ENCODE assay signal across 8 cellular contexts in the genomic region with DNA sequence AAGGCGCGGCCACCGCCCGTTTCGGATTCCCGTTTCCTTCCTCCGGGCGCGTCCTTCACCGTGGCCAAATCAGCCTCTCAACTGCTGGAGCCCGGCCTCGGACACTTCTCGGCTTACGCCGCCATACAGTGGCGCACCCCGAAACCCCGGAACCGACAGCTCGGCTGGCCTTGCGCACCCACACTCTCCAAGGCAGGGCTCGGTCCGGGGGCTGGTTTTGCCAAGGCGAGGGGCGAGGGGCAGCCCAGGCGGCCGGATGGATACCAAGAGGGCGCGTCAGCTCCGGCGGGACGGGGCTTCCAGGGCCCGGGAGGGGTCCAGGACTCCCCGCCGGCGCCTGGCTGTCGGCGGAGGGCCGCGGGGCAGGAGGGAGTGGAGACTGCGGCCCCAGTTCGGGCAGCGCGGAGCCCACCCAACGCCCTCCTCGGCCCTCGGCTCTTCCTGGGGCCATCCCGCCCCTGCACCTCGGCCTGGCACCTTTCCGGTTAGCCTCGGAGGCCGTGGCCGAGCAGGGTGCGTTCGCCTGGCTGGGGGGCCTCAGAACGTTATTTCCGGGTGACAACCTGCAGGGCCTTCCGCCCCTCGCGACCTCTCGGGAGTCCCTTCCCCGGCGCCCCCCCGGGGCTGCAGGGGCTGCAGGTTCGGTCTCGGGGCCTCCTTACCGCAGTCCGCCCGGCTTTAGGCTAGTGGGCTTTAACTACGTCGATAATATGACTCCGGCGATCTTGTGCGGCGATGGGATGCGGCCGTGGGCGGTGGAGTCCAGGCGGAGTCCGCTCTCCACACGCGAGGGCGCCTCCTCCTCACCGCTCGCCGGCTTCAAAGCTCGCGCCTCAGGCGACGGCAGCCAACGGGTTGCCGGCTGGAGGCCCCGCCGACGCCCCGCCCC. TPM values are rescaled to one million over a fixed set of nuclear protein-coding genes. Genes with fewer than 3 reads are reported as not detected.
DNase-seq lines count a peak whose midpoint lies in the region; ATAC-seq and TF ChIP-seq lines count a peak whose summit lies in the region.

No MANE protein-coding gene starts in this region.

- no peaks in the 10 kb centered on the region for H3K27me3 ChIP-seq in CD4-positive, CD25-positive, alpha-beta regulatory T cell (ENCODE audit: control insufficient read depth, insufficient read depth, low read length)

- peak overlapping the region; percentile 34 for H3K4me3 ChIP-seq in CD4-positive, CD25-positive, alpha-beta regulatory T cell (ENCODE audit: low read depth, low read length)

- no peaks in the 10 kb centered on the region for H3K9me3 ChIP-seq in CD4-positive, CD25-positive, alpha-beta regulatory T cell (ENCODE audit: control insufficient read depth in 2 of 2, low read length in 2 of 2)

- H3K27me3 Mint-ChIP-seq in CD4-positive, CD25-positive, alpha-beta regulatory T cell = no peaks in the 10 kb centered on the region
- H3K27me3 Mint-ChIP-seq in nephron (ENCODE audit: low read depth) = no peaks in the 10 kb centered on the region

- peaks cover 32 to 48% (median 38%) of the 10 kb centered on the region in 4 donors for H3K4me1 Mint-ChIP-seq in CD4-positive, CD25-positive, alpha-beta regulatory T cell
- H3K4me1 Mint-ChIP-seq in nephron = peaks cover 23% of the 10 kb centered on the region

- H3K27ac Mint-ChIP-seq in CD4-positive, CD25-positive, alpha-beta regulatory T cell = peak overlapping the region in 2 of 3 donors; percentile 38 to 89
- no peak overlapping the region for H3K27ac Mint-ChIP-seq in nephron

- H3K27ac ChIP-seq in CD4-positive, CD25-positive, alpha-beta regulatory T cell (ENCODE audit: insufficient read depth, low read length, poor library complexity, severe bottlenecking) = peak overlapping the region; percentile 79

- H3K4me1 ChIP-seq in CD4-positive, CD25-positive, alpha-beta regulatory T cell (ENCODE audit: control insufficient read depth, insufficient read depth, low read length, poor library complexity, severe bottlenecking) = peaks cover 36% of the 10 kb centered on the region

- peak; percentile 49 for TF ChIP-seq POLR2A in erythroblast (IDR thresholded peaks at IDR 0.05; ENCODE audit: low read length)

- peak in 1 of 2 donors; percentile 2 for ATAC-seq in CD4-positive, CD25-positive, alpha-beta regulatory T cell (ENCODE audit: low read depth in 2 of 2)
- ATAC-seq in GM19328 (IDR thresholded peaks at IDR 0.05; ENCODE audit: unreplicated experiment) (peak; percentile 11), HG03432 (IDR thresholded peaks at IDR 0.05; ENCODE audit: unreplicated experiment) (peak; percentile 16)

- H3K9me3 Mint-ChIP-seq in CD4-positive, CD25-positive, alpha-beta regulatory T cell = no peaks in the 10 kb centered on the region
- H3K9me3 Mint-ChIP-seq in nephron = peaks cover 3% of the 10 kb centered on the region

- peak overlapping the region; percentile 91 to 95 (median 94) for H3K4me3 Mint-ChIP-seq in CD4-positive, CD25-positive, alpha-beta regulatory T cell
- H3K4me3 Mint-ChIP-seq in nephron = peak overlapping the region; percentile 90 to 92 (median 91)

- peaks cover 9% of the 10 kb centered on the region for H3K36me3 Mint-ChIP-seq in CD4-positive, CD25-positive, alpha-beta regulatory T cell
- peaks cover 15% of the 10 kb centered on the region for H3K36me3 Mint-ChIP-seq in nephron (ENCODE audit: low read depth)

- no peak for TF ChIP-seq CTCF in nephron (IDR thresholded peaks at IDR 0.05; ENCODE audit: unreplicated experiment in 3 of 3)

- H3K36me3 ChIP-seq in CD4-positive, CD25-positive, alpha-beta regulatory T cell (ENCODE audit: control insufficient read depth, insufficient read depth, low read length) = peaks cover 10% of the 10 kb centered on the region

- DNase-seq in CD4-positive, CD25-positive, alpha-beta regulatory T cell = peak; percentile 3 to 20 (median 7)
- peak; percentile 28 for DNase-seq in activated CD4-positive, alpha-beta T cell treated with anti-CD3 and anti-CD28 coated beads for 48 hours
- DNase-seq in erythroblast (lab: John Stamatoyannopoulos, UW) (peak; percentile 49 to 65), NCI-H2107 (lab: John Stamatoyannopoulos, UW) (no peak), middle frontal gyrus (ENCODE audit: extremely low spot score, low spot score) (no peak)

RNA-seq across cellular contexts. Expression of a gene that starts 0.7 kb away (rescaled TPM):
- total RNA-seq in CD4-positive, CD25-positive, alpha-beta regulatory T cell = 32.5 TPM
- 1 to 10 TPM; 5.6 to 9.8 (median 7.4) TPM for polyA plus RNA-seq in CD4-positive, CD25-positive, alpha-beta regulatory T cell

RNA-seq across cellular contexts. Expression of a gene that starts 42.1 kb away (rescaled TPM):
- total RNA-seq in CD4-positive, CD25-positive, alpha-beta regulatory T cell = 213 TPM
- polyA plus RNA-seq in CD4-positive, CD25-positive, alpha-beta regulatory T cell = 100 to 1,000 TPM; 361 to 410 (median 381) TPM

Comparison
In these comparisons a context has a peak if more than half of its experiments do, and no peak if none do; other contexts are left out.
1. DNase-seq: peak in CD4-positive, CD25-positive, alpha-beta regulatory T cell (3 of 3), activated CD4-positive, alpha-beta T cell treated with anti-CD3 and anti-CD28 coated beads for 48 hours (single experiment) and erythroblast (2 of 2); none in NCI-H2107 (single experiment) and middle frontal gyrus (single experiment).
2. H3K27ac Mint-ChIP-seq: peak in CD4-positive, CD25-positive, alpha-beta regulatory T cell (2 of 3); none in nephron (0 of 3).